ENCODE assay signal across 1 cellular context in genomic region chr17:80414803-80415625, GRCh38.
A peak's percentile ranks its signal among the peaks of the same experiment; 100 is the strongest.
TF ChIP-seq lines count a peak whose summit lies in the region.

Gene ENDOV (plus strand): TSS chr17:80415167. CDS start chr17:80415195, 28 bp downstream.

TF ChIP-seq in IMR-90, 13 proteins besides CTCF, POLR2A, EP300 and RAD21 (continued from another document):
- TF ChIP-seq RCOR1 (IDR thresholded peaks at IDR 0.05; ENCODE audit: insufficient replicate concordance, low read length): no peak
- TF ChIP-seq RFX5 (IDR thresholded peaks at IDR 0.05; ENCODE audit: low read depth, low read length): no peak
- TF ChIP-seq NFE2L2 (IDR thresholded peaks at IDR 0.05; ENCODE audit: low read depth, low read length): no peak
- no peak for TF ChIP-seq FOS (IDR thresholded peaks at IDR 0.05; ENCODE audit: low read depth, low read length)
- TF ChIP-seq MXI1 (IDR thresholded peaks at IDR 0.05; ENCODE audit: borderline replicate concordance, low read depth, low read length): peak; percentile 81; the same call in 1 of the 2 replicates
